Comparison of ENCODE assay signal across 13 cellular contexts in the genomic region with DNA sequence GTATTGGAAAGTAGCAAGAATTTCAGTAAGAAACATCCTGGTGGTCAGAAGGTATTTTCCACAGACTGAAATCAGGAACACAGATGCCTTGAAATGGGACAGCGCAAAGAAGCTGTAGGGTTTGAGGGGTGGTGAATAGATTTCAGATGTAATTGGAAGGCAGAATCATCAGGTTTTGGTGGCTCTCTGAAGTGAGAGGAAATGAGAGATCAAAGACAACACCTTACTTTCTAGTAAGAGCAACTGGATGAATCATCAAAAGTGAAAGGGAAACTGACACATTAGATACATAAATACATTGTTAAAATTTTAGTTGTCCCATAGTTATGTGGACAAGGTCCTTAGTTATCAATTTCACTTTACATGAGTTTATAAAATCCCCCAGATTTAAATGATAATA.
DNase-seq lines count a peak whose midpoint lies in the region; ATAC-seq and TF ChIP-seq lines count a peak whose summit lies in the region.
"Had no signal": no experiment of that assay in that cellular context is flagged by ENCODE, and none has a peak within 500 bp of the region (broad histone marks: within the 10 kb centered on the region; RNA-seq: fewer than 3 reads in every experiment).

No MANE protein-coding gene starts in this region.

- H3K27ac Mint-ChIP-seq in activated naive CD8-positive, alpha-beta T cell treated with anti-CD3 and anti-CD28 coated beads, Interleukin-2, amount 50 U/mL, for 24 hours, result no peak overlapping the region

- H3K4me3 Mint-ChIP-seq in activated naive CD8-positive, alpha-beta T cell treated with anti-CD3 and anti-CD28 coated beads, Interleukin-2, amount 50 U/mL, for 24 hours, result no peak overlapping the region

- in situ Hi-C loops in brain microvascular endothelial cell (cut with HindIII; ENCODE audit: low pct_ligation_motif_present, low sequenced_read_pairs), result no loop called here

- ATAC-seq in GM18861 (IDR thresholded peaks at IDR 0.05; ENCODE audit: unreplicated experiment), result peak; percentile 87
- peak; percentile 94 for ATAC-seq in GM21390 (IDR thresholded peaks at IDR 0.05; ENCODE audit: unreplicated experiment)
- peak; percentile 88 for ATAC-seq in HG03066 (IDR thresholded peaks at IDR 0.05; ENCODE audit: low read depth, unreplicated experiment)
- peak; percentile 52 for ATAC-seq in activated naive CD8-positive, alpha-beta T cell treated with anti-CD3 and anti-CD28 coated beads, Interleukin-2, amount 50 U/mL, for 24 hours
- ATAC-seq: mucosa of descending colon had no signal

- no peak for TF ChIP-seq CTCF in prostate gland (IDR thresholded peaks at IDR 0.05)
- no peak for TF ChIP-seq CTCF in brain microvascular endothelial cell (IDR thresholded peaks at IDR 0.05; ENCODE audit: low read depth, low read length, missing control alignments)

- H3K36me3 Mint-ChIP-seq in activated naive CD8-positive, alpha-beta T cell treated with anti-CD3 and anti-CD28 coated beads, Interleukin-2, amount 50 U/mL, for 24 hours (ENCODE audit: low read depth), result no peaks in the 10 kb centered on the region

- no peaks in the 10 kb centered on the region for H3K9me3 ChIP-seq in prostate gland
- H3K9me3 ChIP-seq: mucosa of descending colon had no signal

- H3K4me3 ChIP-seq in prostate gland, result no peak overlapping the region
- H3K4me3 ChIP-seq in brain microvascular endothelial cell (ENCODE audit: low read depth, low read length), result no peak overlapping the region
- H3K4me3 ChIP-seq: mucosa of descending colon, skin epidermis had no signal

- no peaks in the 10 kb centered on the region for H3K27me3 Mint-ChIP-seq in activated naive CD8-positive, alpha-beta T cell treated with anti-CD3 and anti-CD28 coated beads, Interleukin-2, amount 50 U/mL, for 24 hours

- no peaks in the 10 kb centered on the region for H3K4me1 ChIP-seq in prostate gland (replicated peaks)

- DNase-seq in activated naive CD8-positive, alpha-beta T cell treated with anti-CD3 and anti-CD28 coated beads, Interleukin-2, amount 50 U/mL, for 24 hours, result no peak
- DNase-seq in prostate gland (ENCODE audit: low spot score), result no peak
- no peak for DNase-seq in NCI-H2196 (lab: John Stamatoyannopoulos, UW; ENCODE audit: unreplicated experiment)
- no peak for DNase-seq in brain microvascular endothelial cell
- DNase-seq: anterior cingulate cortex, foreskin fibroblast, GDM1, KBM-7, mucosa of descending colon had no signal

- H3K27ac ChIP-seq in prostate gland (no peak overlapping the region), brain microvascular endothelial cell (no peak overlapping the region)
- H3K27ac ChIP-seq: skin epidermis had no signal

- 100% methylated on average over 1 of the region's 1 CpG for WGBS in prostate gland

- H3K27me3 ChIP-seq in prostate gland (replicated peaks; ENCODE audit: insufficient read depth) (no peaks in the 10 kb centered on the region), brain microvascular endothelial cell (replicated peaks) (no peaks in the 10 kb centered on the region)

- intact Hi-C loops in prostate gland (cut with DNase I), result no loop called here

- H3K9me3 Mint-ChIP-seq in activated naive CD8-positive, alpha-beta T cell treated with anti-CD3 and anti-CD28 coated beads, Interleukin-2, amount 50 U/mL, for 24 hours, result no peaks in the 10 kb centered on the region

- H3K36me3 ChIP-seq in prostate gland (no peaks in the 10 kb centered on the region), brain microvascular endothelial cell (replicated peaks) (no peaks in the 10 kb centered on the region)

- H3K4me1 Mint-ChIP-seq in activated naive CD8-positive, alpha-beta T cell treated with anti-CD3 and anti-CD28 coated beads, Interleukin-2, amount 50 U/mL, for 24 hours, result peaks cover 7% of the 10 kb centered on the region

- no peak for TF ChIP-seq POLR2A in prostate gland (IDR thresholded peaks at IDR 0.05)
